ENCODE assay signal across 2 cellular contexts in the genomic region with DNA sequence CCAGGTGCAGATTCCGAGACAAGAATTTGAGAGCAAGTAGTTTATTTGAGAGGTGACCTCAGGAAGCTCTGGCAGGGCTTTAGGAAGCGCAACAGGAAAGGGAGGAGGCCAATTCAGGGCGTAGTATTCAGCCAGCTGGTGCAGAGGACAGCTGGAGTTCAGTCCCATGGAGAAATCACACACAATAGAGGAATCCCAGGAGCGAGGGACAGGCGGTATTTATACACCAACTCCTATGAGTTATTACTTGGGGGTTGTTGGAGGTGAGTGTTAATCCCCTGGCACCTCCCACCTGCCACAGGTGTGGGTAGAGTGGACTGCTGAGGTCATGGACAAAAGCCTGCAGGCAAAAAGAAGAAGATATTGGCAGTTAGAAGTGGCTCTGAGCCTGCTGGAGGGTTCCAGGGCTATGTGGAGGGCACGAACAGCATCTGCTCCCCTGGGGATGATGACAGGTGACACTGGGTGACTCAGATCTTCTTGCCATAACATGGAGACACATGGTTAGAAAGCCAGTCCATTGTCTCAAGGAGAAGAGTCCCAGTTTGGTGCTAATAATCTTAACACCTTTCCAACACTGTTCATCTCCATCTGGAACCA.
A peak's percentile ranks its signal among the peaks of the same experiment; 100 is the strongest.
TF ChIP-seq lines count a peak whose summit lies in the region.

No MANE protein-coding gene starts in this region.

TF ChIP-seq in HEK293, 187 proteins besides CTCF, POLR2A, EP300 and RAD21:
- TF ChIP-seq GLIS1 (tag by site-specific recombination; IDR thresholded peaks at IDR 0.05), result peak; percentile 13; the same call in 1 of the 2 replicates
- peak; percentile 41; the same call in 1 of the 2 replicates for TF ChIP-seq EGR2 (tag by site-specific recombination; IDR thresholded peaks at IDR 0.05; ENCODE audit: low read depth)
- TF ChIP-seq ZNF514 (tag by site-specific recombination; IDR thresholded peaks at IDR 0.05), result no peak
- TF ChIP-seq ZNF843 (tag by site-specific recombination; IDR thresholded peaks at IDR 0.05), result no peak
- TF ChIP-seq ZBTB17 (tag by site-specific recombination; IDR thresholded peaks at IDR 0.05), result no peak
- TF ChIP-seq ZNF366 (tag by site-specific recombination; conservative IDR thresholded peaks at IDR 0.05), result no peak
- 0 out of 2 replicates have a peak, but pooled peaks have one; percentile 10 for TF ChIP-seq ZFHX2 (tag by site-specific recombination; conservative IDR thresholded peaks at IDR 0.05)
- TF ChIP-seq ZNF146 (tag by site-specific recombination; IDR thresholded peaks at IDR 0.05), result no peak
- no peak for TF ChIP-seq ZBTB49 (tag by site-specific recombination; IDR thresholded peaks at IDR 0.05; ENCODE audit: low read depth)

TF ChIP-seq in endothelial cell of umbilical vein, 7 proteins besides CTCF, POLR2A, EP300 and RAD21:
- no peak for TF ChIP-seq JUN (IDR thresholded peaks at IDR 0.05; ENCODE audit: borderline replicate concordance, insufficient read depth, insufficient read length, low read depth)
- TF ChIP-seq POLR2AphosphoS5 (IDR thresholded peaks at IDR 0.05; ENCODE audit: insufficient read depth, low read depth, low read length), result peak; percentile 36
